Comparison of ENCODE assay signal across 16 cellular contexts in genomic region chr18:45254683-45255082, GRCh38.
A peak's percentile ranks its signal among the peaks of the same experiment; 100 is the strongest.
DNase-seq lines count a peak whose midpoint lies in the region; ATAC-seq and TF ChIP-seq lines count a peak whose summit lies in the region.
"Had no signal": no experiment of that assay in that cellular context is flagged by ENCODE, and none has a peak within 500 bp of the region (broad histone marks: within the 10 kb centered on the region; RNA-seq: fewer than 3 reads in every experiment).

No MANE protein-coding gene starts in this region.

- in situ Hi-C loops in transverse colon (cut with MboI; ENCODE audit: low pct_ligation_motif_present in 1 of 4, low pct_unique_long_range_greater_than_20kb in 1 of 4, low sequenced_read_pairs in 3 of 4), result no loop called here

- H3K9me3 ChIP-seq in SJCRH30 (replicated peaks) (no peaks in the 10 kb centered on the region), muscle layer of colon (ENCODE audit: low read length) (no peaks in the 10 kb centered on the region), transverse colon (no peaks in the 10 kb centered on the region), endodermal cell (ENCODE audit: control insufficient read depth, low read length) (no peaks in the 10 kb centered on the region)

- TF ChIP-seq CTCF in transverse colon (IDR thresholded peaks at IDR 0.05) (no peak), endodermal cell (conservative IDR thresholded peaks at IDR 0.05) (no peak)

- H3K4me3 ChIP-seq in SJCRH30 (no peak overlapping the region), muscle layer of colon (ENCODE audit: low read depth in 1 of 2, low read length in 2 of 2) (no peak overlapping the region), transverse colon (no peak overlapping the region), endodermal cell (ENCODE audit: low read length) (no peak overlapping the region)
- H3K4me3 ChIP-seq: SK-N-MC had no signal

- H3K27ac ChIP-seq in SJCRH30, result peak overlapping the region; percentile 72
- H3K27ac ChIP-seq in muscle layer of colon (ENCODE audit: low read depth, low read length), result peak overlapping the region; percentile 42
- H3K27ac ChIP-seq in transverse colon, result peak overlapping the region; percentile 54 to 73 (median 59)
- H3K27ac ChIP-seq in endodermal cell (ENCODE audit: low read depth, low read length), result no peak overlapping the region
- H3K27ac ChIP-seq: SK-N-MC had no signal

- TF ChIP-seq POLR2A in transverse colon (IDR thresholded peaks at IDR 0.05), result no peak

- H3K27me3 ChIP-seq in SJCRH30 (no peaks in the 10 kb centered on the region), muscle layer of colon (ENCODE audit: control insufficient read depth in 1 of 2, insufficient read depth in 2 of 2, low read length in 2 of 2) (no peaks in the 10 kb centered on the region), transverse colon (no peaks in the 10 kb centered on the region), endodermal cell (ENCODE audit: control insufficient read depth, insufficient read depth, low read length, poor library complexity, severe bottlenecking) (no peaks in the 10 kb centered on the region)

- TF ChIP-seq EP300 in transverse colon (IDR thresholded peaks at IDR 0.05; ENCODE audit: low read depth), result no peak

- H3K9ac ChIP-seq in muscle layer of colon (ENCODE audit: low read length) (no peak overlapping the region), endodermal cell (ENCODE audit: extremely low read depth, low read length, poor library complexity, severe bottlenecking) (no peak overlapping the region)

- H3K27me3 Mint-ChIP-seq in endodermal cell (ENCODE audit: insufficient read depth), result no peaks in the 10 kb centered on the region
- H3K27me3 Mint-ChIP-seq: activated naive CD8-positive, alpha-beta T cell treated with anti-CD3 and anti-CD28 coated beads, Interleukin-2, amount 50 U/mL, for 24 hours; stimulated activated naive CD8-positive, alpha-beta T cell treated with anti-CD3 and anti-CD28 coated beads, Interleukin-15, amount 100 ng/mL, for 72 hours had no signal

- H3K4me1 Mint-ChIP-seq in endodermal cell, result peaks cover 4% of the 10 kb centered on the region
- H3K4me1 Mint-ChIP-seq: activated B cell treated with CpG ODN at 0.5 μM for 24 hours; activated naive CD8-positive, alpha-beta T cell treated with anti-CD3 and anti-CD28 coated beads, Interleukin-2, amount 50 U/mL, for 24 hours; CD4-positive, alpha-beta memory T cell; stimulated activated naive CD8-positive, alpha-beta T cell treated with anti-CD3 and anti-CD28 coated beads, Interleukin-15, amount 100 ng/mL, for 72 hours had no signal

- intact Hi-C loops in transverse colon (cut with DNase I; ENCODE audit: low total_unique reads), result no loop called here

- no peaks in the 10 kb centered on the region for H3K36me3 Mint-ChIP-seq in endodermal cell (ENCODE audit: low read depth)
- H3K36me3 Mint-ChIP-seq: CD4-positive, alpha-beta memory T cell had no signal

- peaks cover 16% of the 10 kb centered on the region for H3K4me1 ChIP-seq in SJCRH30
- peaks cover 10% of the 10 kb centered on the region for H3K4me1 ChIP-seq in muscle layer of colon (ENCODE audit: insufficient read depth, low read length)
- H3K4me1 ChIP-seq in transverse colon, result peaks cover 0 to 4% (median under 1%) of the 10 kb centered on the region in 4 donors
- no peaks in the 10 kb centered on the region for H3K4me1 ChIP-seq in endodermal cell (ENCODE audit: control insufficient read depth, insufficient read depth, low read length)

- no peaks in the 10 kb centered on the region for H3K9me3 Mint-ChIP-seq in endodermal cell
- H3K9me3 Mint-ChIP-seq: activated B cell treated with CpG ODN at 0.5 μM for 24 hours; activated naive CD8-positive, alpha-beta T cell treated with anti-CD3 and anti-CD28 coated beads, Interleukin-2, amount 50 U/mL, for 24 hours; CD4-positive, alpha-beta memory T cell; stimulated activated naive CD8-positive, alpha-beta T cell treated with anti-CD3 and anti-CD28 coated beads, Interleukin-15, amount 100 ng/mL, for 72 hours had no signal

- H3K27ac Mint-ChIP-seq in endodermal cell, result no peak overlapping the region
- H3K27ac Mint-ChIP-seq: activated B cell treated with CpG ODN at 0.5 μM for 24 hours; activated naive CD8-positive, alpha-beta T cell treated with anti-CD3 and anti-CD28 coated beads, Interleukin-2, amount 50 U/mL, for 24 hours; CD4-positive, alpha-beta memory T cell had no signal

- H3K36me3 ChIP-seq in SJCRH30, result no peaks in the 10 kb centered on the region
- no peaks in the 10 kb centered on the region for H3K36me3 ChIP-seq in muscle layer of colon (ENCODE audit: insufficient read depth, low read length)
- H3K36me3 ChIP-seq in transverse colon, result no peaks in the 10 kb centered on the region
- H3K36me3 ChIP-seq in endodermal cell (ENCODE audit: control insufficient read depth, insufficient read depth, low read length), result no peaks in the 10 kb centered on the region

- no peak for ATAC-seq in HG02981 (IDR thresholded peaks at IDR 0.05; ENCODE audit: unreplicated experiment)
- ATAC-seq: activated naive CD8-positive, alpha-beta T cell treated with anti-CD3 and anti-CD28 coated beads, Interleukin-2, amount 50 U/mL, for 24 hours; stimulated activated naive CD8-positive, alpha-beta T cell treated with anti-CD3 and anti-CD28 coated beads, Interleukin-15, amount 100 ng/mL, for 72 hours had no signal

- no peak for DNase-seq in SJCRH30
- peak; percentile 81 for DNase-seq in fibroblast of peridontal ligament (ENCODE audit: extremely low read depth)
- no peak for DNase-seq in transverse colon
- no peak for DNase-seq in endodermal cell
- DNase-seq in NCI-H1436 (lab: John Stamatoyannopoulos, UW), result no peak
- DNase-seq in NCI-H524 (lab: John Stamatoyannopoulos, UW), result no peak
- DNase-seq: activated B cell treated with CpG ODN at 0.5 μM for 24 hours; activated CD8-positive, alpha-beta memory T cell treated with anti-CD3 and anti-CD28 coated beads, Interleukin-2, amount 50 U/mL, for 48 hours; activated naive CD8-positive, alpha-beta T cell treated with anti-CD3 and anti-CD28 coated beads, Interleukin-2, amount 50 U/mL, for 24 hours; CD4-positive, alpha-beta memory T cell; GDM1; NCI-H1694; stimulated activated naive CD8-positive, alpha-beta T cell treated with anti-CD3 and anti-CD28 coated beads, Interleukin-15, amount 100 ng/mL, for 72 hours had no signal

- no peak overlapping the region for H3K4me3 Mint-ChIP-seq in endodermal cell
- H3K4me3 Mint-ChIP-seq: activated B cell treated with CpG ODN at 0.5 μM for 24 hours; activated naive CD8-positive, alpha-beta T cell treated with anti-CD3 and anti-CD28 coated beads, Interleukin-2, amount 50 U/mL, for 24 hours; CD4-positive, alpha-beta memory T cell; stimulated activated naive CD8-positive, alpha-beta T cell treated with anti-CD3 and anti-CD28 coated beads, Interleukin-15, amount 100 ng/mL, for 72 hours had no signal

- WGBS in transverse colon (ENCODE audit: low coverage in 1 of 2), 2 donors, result 88 to 100% methylated on average over 2 to 7 of the region's 7 CpGs
- 90 to 95% methylated on average over 5 to 7 of the region's 7 CpGs for WGBS in endodermal cell (ENCODE audit: insufficient coverage in 1 of 2, insufficient read length in 1 of 2), 2 experiments
